1 cellular context compared by ENCODE assay signal in genomic region chr2:16658082-16658481, GRCh38.
TF ChIP-seq lines count a peak whose summit lies in the region.

No MANE protein-coding gene starts in this region.

TF ChIP-seq in liver, 16 proteins besides CTCF, POLR2A, EP300 and RAD21:
- TF ChIP-seq HNF4G (IDR thresholded peaks at IDR 0.05) (no peak), EGR1 (IDR thresholded peaks at IDR 0.05; ENCODE audit: low read depth in 2 of 2) (no peak), FOXA2 (IDR thresholded peaks at IDR 0.05) (no peak), ZBTB33 (IDR thresholded peaks at IDR 0.05) (no peak), GABPA (IDR thresholded peaks at IDR 0.05 in 1 of 2, conservative IDR thresholded peaks at IDR 0.05 in 1 of 2) (no peak), SP1 (IDR thresholded peaks at IDR 0.05) (no peak), HNF4A (conservative IDR thresholded peaks at IDR 0.05) (no peak), FOXA1 (IDR thresholded peaks at IDR 0.05) (no peak), TAF1 (conservative IDR thresholded peaks at IDR 0.05) (no peak), YY1 (IDR thresholded peaks at IDR 0.05) (no peak), NR2F2 (IDR thresholded peaks at IDR 0.05) (no peak), ATF3 (IDR thresholded peaks at IDR 0.05) (no peak), JUND (IDR thresholded peaks at IDR 0.05) (no peak), REST (IDR thresholded peaks at IDR 0.05) (no peak), MAX (IDR thresholded peaks at IDR 0.05) (no peak), RXRA (IDR thresholded peaks at IDR 0.05) (no peak)
TF ChIP-seq in liver: peak in this region for 0.
